ENCODE assay signal across 26 cellular contexts in genomic region chr9:3553076-3553765, GRCh38.
"Had no signal": no experiment of that assay in that cellular context is flagged by ENCODE, and none has a peak within 500 bp of the region (broad histone marks: within the 10 kb centered on the region; RNA-seq: fewer than 3 reads in every experiment).

No MANE protein-coding gene starts in this region.

- FAIRE-seq: frontal cortex, kidney, urothelium cell line had no signal

- DNase-seq: activated CD4-positive, alpha-beta T cell treated with anti-CD3 and anti-CD28 coated beads for 36 hours; activated CD4-positive, alpha-beta T cell treated with anti-CD3 and anti-CD28 coated beads, Interleukin-2, amount 50 U/mL, for 4 hours; activated CD4-positive, CD25-positive, alpha-beta regulatory T cell; activated effector memory CD4-positive, alpha-beta T cell treated with Interleukin-2 at 50 U/mL for 16 hours; activated naive CD4-positive, alpha-beta T cell treated with Interleukin-2 at 50 U/mL for 16 hours; activated naive CD8-positive, alpha-beta T cell treated with anti-CD3 and anti-CD28 coated beads for 36 hours; activated T-cell treated with anti-CD3 and anti-CD28 coated beads for 4 hours; adrenal gland; aorta; body of pancreas; cortex of kidney; effector memory CD8-positive, alpha-beta T cell; esophagus squamous epithelium; glutamatergic neuron; hippocampal formation; kidney; left colon; mammary epithelial cell; retina; stimulated activated CD4-positive, alpha-beta T cell treated with anti-CD3 and anti-CD28 coated beads, Interleukin-12 subunit alpha, Interleukin-12 subunit beta, amount 100 ng/mL, for 4 hours; stimulated activated CD4-positive, alpha-beta T cell treated with anti-CD3 and anti-CD28 coated beads, Interleukin-4, amount 100 ng/mL, for 24 hours; trophoblast cell had no signal

- H3K36me3 ChIP-seq: adrenal gland, thoracic aorta had no signal

- H3K27me3 ChIP-seq: adrenal gland, body of pancreas, esophagus squamous epithelium had no signal

- H3K27ac ChIP-seq: adrenal gland, body of pancreas, esophagus squamous epithelium, skin epidermis, thoracic aorta had no signal

- H3K4me3 ChIP-seq: adrenal gland, body of pancreas, esophagus squamous epithelium, skin epidermis, thoracic aorta had no signal

- H3K4me1 ChIP-seq: adrenal gland, body of pancreas, esophagus squamous epithelium had no signal

- H3K9me3 ChIP-seq: adrenal gland, body of pancreas, esophagus squamous epithelium, thoracic aorta had no signal
